In genomic region chr14:52551205-52551604, GRCh38 we compare ENCODE assay signal across 8 cellular contexts. TPM values are rescaled to one million over a fixed set of nuclear protein-coding genes. Genes with fewer than 3 reads are reported as not detected.
DNase-seq lines count a peak whose midpoint lies in the region; ATAC-seq, FAIRE-seq and TF ChIP-seq lines count a peak whose summit lies in the region.

No MANE protein-coding gene starts in this region.

- H3K27me3 Mint-ChIP-seq in mesothelial cell of epicardium (ENCODE audit: low read depth): no peaks in the 10 kb centered on the region

- H3K36me3 Mint-ChIP-seq in mesothelial cell of epicardium: no peaks in the 10 kb centered on the region

- H3K79me2 ChIP-seq in GM12878 (ENCODE audit: control insufficient read depth, insufficient read depth, low read length): peaks cover 6% of the 10 kb centered on the region

- SMC1A ChIA-PET in GM12878 (lab: Charles Lee; ENCODE audit: uncharacterized antibody, unreplicated experiment): interaction anchor here (0.6 to 2.5 kb wide), 8 partner anchors 8 to 405 kb away, joined by 3 to 12 read pairs (median 3); no protein-coding TSS in a partner anchor

- RAD21 ChIA-PET in GM12878 (lab: Charles Lee; ENCODE audit: unreplicated experiment): interaction anchor here (1.2 kb wide), 1 partner anchor 555 kb away, joined by 3 read pairs; no protein-coding TSS in a partner anchor

- H3K27ac ChIP-seq in left ventricle myocardium inferior (replicated peaks) (peak overlapping the region; percentile 89), GM12878 (ENCODE audit: control insufficient read depth, insufficient read depth) (no peak overlapping the region), vagina (no peak overlapping the region)

- no peak for TF ChIP-seq POLR2A in GM12878 (IDR thresholded peaks at IDR 0.05; ENCODE audit: low read depth, low read length)
- TF ChIP-seq POLR2A in vagina (IDR thresholded peaks at IDR 0.05): no peak

- peak overlapping the region; percentile 95 for H3K4me3 ChIP-seq in left ventricle myocardium inferior
- H3K4me3 ChIP-seq in GM12878: peak overlapping the region; percentile 93
- H3K4me3 ChIP-seq in vagina: peak overlapping the region; percentile 75 to 82

- peak overlapping the region; percentile 94 for H2AFZ ChIP-seq in GM12878 (ENCODE audit: control insufficient read depth, low read depth, low read length)

- POLR2A ChIA-PET in GM12878 (lab: Charles Lee): interaction anchor here (1.6 to 2.2 kb wide), 2 partner anchors 9 to 146 kb away, joined by 6 to 11 read pairs; no protein-coding TSS in a partner anchor

- in situ Hi-C loops in GM12878 (cut with MboI): no loop called here

- peak overlapping the region; percentile 81 for H3K27ac Mint-ChIP-seq in mesothelial cell of epicardium

- H3K36me3 ChIP-seq in left ventricle myocardium inferior (no peaks in the 10 kb centered on the region), GM12878 (ENCODE audit: control insufficient read depth in 2 of 2, insufficient read depth in 2 of 2, low read length in 1 of 2) (no peaks in the 10 kb centered on the region), vagina (no peaks in the 10 kb centered on the region)

- H4K20me1 ChIP-seq in GM12878 (ENCODE audit: control insufficient read depth, insufficient read depth): no peaks in the 10 kb centered on the region

- CTCF ChIA-PET in GM12878 (lab: Yijun Ruan, JAX): interaction anchor here (1.5 to 2.2 kb wide), 3 partner anchors 9 to 556 kb away, joined by 4 to 7 read pairs (median 7); no protein-coding TSS in a partner anchor

- H3K4me3 Mint-ChIP-seq in mesothelial cell of epicardium: peak overlapping the region; percentile 72

- no peak for TF ChIP-seq EP300 in GM12878 (IDR thresholded peaks at IDR 0.05; ENCODE audit: borderline replicate concordance in 1 of 2, control insufficient read depth in 1 of 2, low read depth in 2 of 2, low read length in 2 of 2)

- FAIRE-seq in GM12878 (lab: Jason Lieb, UNC): no peak

- peaks cover 51% of the 10 kb centered on the region for H3K4me1 ChIP-seq in left ventricle myocardium inferior
- peaks cover 8% of the 10 kb centered on the region for H3K4me1 ChIP-seq in GM12878 (ENCODE audit: control insufficient read depth, insufficient read depth, low read length)
- peaks cover 22% of the 10 kb centered on the region for H3K4me1 ChIP-seq in vagina

- peaks cover 24% of the 10 kb centered on the region for H3K4me1 Mint-ChIP-seq in mesothelial cell of epicardium

- intact Hi-C loops in left ventricle myocardium inferior (cut with micrococcal nuclease) (no loop called here), Right ventricle myocardium superior (cut with DNase I) (no loop called here), GM12878 (cut with micrococcal nuclease; ENCODE audit: unreplicated experiment) (loop anchor here (5.0 kb wide), 1 partner anchor 241 kb away; the partner anchor contains the start of gene GNPNAT1), vagina (cut with DNase I) (loop anchor here (10.0 kb wide), 1 partner anchor 144 kb away; the partner anchor contains the start of gene ERO1A)

- no TSS peak for BruUV-seq in GM12878 (replicated peaks; lab: Mats Ljungman, UMichigan)

- TF ChIP-seq CTCF in left ventricle myocardium inferior (IDR thresholded peaks at IDR 0.05; ENCODE audit: borderline replicate concordance) (no peak), GM12878 (IDR thresholded peaks at IDR 0.05 in 2 of 3, conservative IDR thresholded peaks at IDR 0.05 in 1 of 3; ENCODE audit: control insufficient read depth in 2 of 3, extremely low read depth in 1 of 3, insufficient read depth in 1 of 3, low read depth in 3 of 3, low read length in 3 of 3) (no peak), mesothelial cell of epicardium (IDR thresholded peaks at IDR 0.05; ENCODE audit: unreplicated experiment) (no peak), vagina (IDR thresholded peaks at IDR 0.05) (no peak)

- H3K4me2 ChIP-seq in GM12878 (ENCODE audit: control insufficient read depth, insufficient read depth): peak overlapping the region; percentile 90

- no peak for TF ChIP-seq RAD21 in GM12878 (IDR thresholded peaks at IDR 0.05; ENCODE audit: insufficient read depth, low read depth, low read length)

- no peaks in the 10 kb centered on the region for H3K9me3 Mint-ChIP-seq in mesothelial cell of epicardium

- H3K9me3 ChIP-seq in left ventricle myocardium inferior (replicated peaks): no peaks in the 10 kb centered on the region
- no peaks in the 10 kb centered on the region for H3K9me3 ChIP-seq in GM12878 (replicated peaks; ENCODE audit: control insufficient read depth, insufficient read depth, low read length)
- no peaks in the 10 kb centered on the region for H3K9me3 ChIP-seq in vagina

- WGBS in GM12878 (ENCODE audit: insufficient coverage, insufficient replicate concordance, low lambda C conversion rate, missing lambda C conversion rate): 36% methylated on average over 4 of the region's 6 CpGs

- no peak for ATAC-seq in Right ventricle myocardium superior (ENCODE audit: poor library complexity)
- ATAC-seq in GM12878: no peak
- no peak for ATAC-seq in HG02763 (IDR thresholded peaks at IDR 0.05; ENCODE audit: unreplicated experiment)
- no peak for ATAC-seq in GM18861 (IDR thresholded peaks at IDR 0.05; ENCODE audit: unreplicated experiment)

- H3K9ac ChIP-seq in GM12878 (ENCODE audit: control insufficient read depth, insufficient read depth, low read length): peak overlapping the region; percentile 35; the same call in 1 of the 2 replicates

- H3K27me3 ChIP-seq in left ventricle myocardium inferior (ENCODE audit: low read depth) (no peaks in the 10 kb centered on the region), GM12878 (replicated peaks in 1 of 2; ENCODE audit: control insufficient read depth in 2 of 2, insufficient read depth in 2 of 2, low read length in 1 of 2) (peaks cover 0 to 2% of the 10 kb centered on the region in 2 experiments; a peak in 3 of 4 replicates), vagina (no peaks in the 10 kb centered on the region)

- no peak for DNase-seq in left ventricle myocardium inferior
- DNase-seq in Right ventricle myocardium superior: no peak
- DNase-seq in GM12878 (ENCODE audit: low read depth, low spot score): no peak
- DNase-seq in mesothelial cell of epicardium (ENCODE audit: low spot score in 2 of 2, unreplicated experiment in 2 of 2): no peak
- no peak for DNase-seq in vagina (ENCODE audit: extremely low spot score in 2 of 2)
- no peak for DNase-seq in NCI-H1417 (lab: John Stamatoyannopoulos, UW)

TF ChIP-seq in GM12878, 131 proteins besides CTCF, POLR2A, EP300 and RAD21 (continues in another document):
- TF ChIP-seq ZNF384 (IDR thresholded peaks at IDR 0.05; ENCODE audit: borderline replicate concordance, low read depth, low read length) (no peak), BHLHE40 (IDR thresholded peaks at IDR 0.05; ENCODE audit: borderline replicate concordance in 1 of 2, low read depth in 2 of 2, low read length in 1 of 2) (no peak), RAD51 (IDR thresholded peaks at IDR 0.05) (no peak), MEF2B (IDR thresholded peaks at IDR 0.05; ENCODE audit: partially characterized antibody, poor library complexity, severe bottlenecking) (no peak)

RNA-seq across cellular contexts. Expression of gene TXNDC16, which starts 1.1 kb away (rescaled TPM):
- total RNA-seq in left ventricle myocardium inferior (3.6 TPM), Right ventricle myocardium superior (3.1 TPM), GM12878 (2014; rRNA removed) (3.9 and 4.4 TPM in 2 replicates), GM12878 (2014; rRNA removed; fragmentation: Illumina TruSeq; extraction: Trizol) (6.7 TPM in 2 replicates), GM12878 (2021) (6.6 and 7.9 TPM in 2 replicates), mesothelial cell of epicardium (11.5 to 12.7 TPM (median 12.6 TPM) in 3 replicates), vagina (5.9 TPM)
- total RNA-seq in GM12878 (2013; cell fraction: nucleolus; rRNA removed): 10.0 and 10.6 TPM in 2 replicates
- polyA plus RNA-seq in GM12878 (2011; ENCODE audit: low read depth): 1.4 TPM
- polyA plus RNA-seq in GM12878 (2011; rRNA removed) (6.9 and 10.8 TPM in 2 replicates), GM12878 (2014; fragmentation: Illumina TruSeq; extraction: Trizol) (5.5 and 7.9 TPM in 2 replicates), GM12878 (2014; fragmentation: Nextera tagmentation; extraction: Ambion mirVana) (1 to 10 TPM; 1.2 to 1.6 TPM), GM12878 (2014; rRNA removed) (3.3 and 3.5 TPM in 2 replicates), GM12878 (2016; fragmentation: Nextera tagmentation; extraction: Ambion mirVana) (1 to 10 TPM; 5.5 to 7.1 TPM)
- 2.2 and 2.4 TPM in 2 replicates for polyA plus RNA-seq in GM12878 (2011; cell fraction: cytosol; rRNA removed)
- 4.2 and 4.7 TPM in 2 replicates for polyA plus RNA-seq in GM12878 (2011; cell fraction: nucleus; rRNA removed)
- polyA plus RNA-seq in GM12878 (2012): 3.1 and 4.0 TPM in 2 replicates
- 4.2 and 5.0 TPM in 2 replicates for polyA minus RNA-seq in GM12878 (2011; rRNA and poly(A)+ RNA removed)
- 1.8 and 3.6 TPM in 2 replicates for polyA minus RNA-seq in GM12878 (2011; cell fraction: cytosol; rRNA and poly(A)+ RNA removed)
- 6.9 and 14.6 TPM in 2 replicates for polyA minus RNA-seq in GM12878 (2011; cell fraction: nucleus; rRNA and poly(A)+ RNA removed)

RNA-seq across cellular contexts. Expression of gene GPR137C, which starts 1.4 kb away (rescaled TPM):
- total RNA-seq in left ventricle myocardium inferior (1.2 TPM), Right ventricle myocardium superior (0.65 TPM), GM12878 (2014; rRNA removed) (0.11 and 0.33 TPM in 2 replicates), GM12878 (2014; rRNA removed; fragmentation: Illumina TruSeq; extraction: Trizol) (0.18 and 0.32 TPM in 2 replicates), GM12878 (2021) (0.24 and 0.72 TPM in 2 replicates), mesothelial cell of epicardium (3.5 to 4.1 TPM (median 3.8 TPM) in 3 replicates), vagina (0.74 TPM)
- 0.22 and 0.29 TPM in 2 replicates for total RNA-seq in GM12878 (2013; cell fraction: nucleolus; rRNA removed)
- polyA plus RNA-seq in GM12878 (2011; ENCODE audit: low read depth): 0.25 TPM
- polyA plus RNA-seq in GM12878 (2011; rRNA removed) (0.26 and 0.37 TPM in 2 replicates), GM12878 (2014; fragmentation: Illumina TruSeq; extraction: Trizol) (0.28 and 0.84 TPM in 2 replicates), GM12878 (2014; fragmentation: Nextera tagmentation; extraction: Ambion mirVana) (under 1 TPM; 0.03 to 0.05 TPM), GM12878 (2014; rRNA removed) (0.16 and 0.29 TPM in 2 replicates), GM12878 (2016; fragmentation: Nextera tagmentation; extraction: Ambion mirVana) (under 1 TPM; 0.10 to 0.35 TPM)
- polyA plus RNA-seq in GM12878 (2011; cell fraction: cytosol; rRNA removed): 0.03 and 0.05 TPM in 2 replicates
- polyA plus RNA-seq in GM12878 (2011; cell fraction: nucleus; rRNA removed): 0.55 and 0.88 TPM in 2 replicates
- 0.31 and 0.45 TPM in 2 replicates for polyA plus RNA-seq in GM12878 (2012)
- polyA minus RNA-seq in GM12878 (2011; rRNA and poly(A)+ RNA removed): 0.36 and 0.73 TPM in 2 replicates
- not detected in 2 replicates for polyA minus RNA-seq in GM12878 (2011; cell fraction: cytosol; rRNA and poly(A)+ RNA removed)
- polyA minus RNA-seq in GM12878 (2011; cell fraction: nucleus; rRNA and poly(A)+ RNA removed): 0.60 and 1.1 TPM in 2 replicates

Comparison
In these comparisons a context has a peak if more than half of its experiments do, and no peak if none do; other contexts are left out.
1. intact Hi-C loops: an anchor here in GM12878 (5.0 kb wide) and vagina (10.0 kb wide); none called in left ventricle myocardium inferior and Right ventricle myocardium superior.